24 cellular contexts compared by ENCODE assay signal in genomic region chr7:29858080-29858951, GRCh38. TPM values are rescaled to one million over a fixed set of nuclear protein-coding genes. Genes with fewer than 3 reads are reported as not detected.
DNase-seq lines count a peak whose midpoint lies in the region; ATAC-seq lines count a peak whose summit lies in the region.
"Had no signal": no experiment of that assay in that cellular context is flagged by ENCODE, and none has a peak within 500 bp of the region (broad histone marks: within the 10 kb centered on the region; RNA-seq: fewer than 3 reads in every experiment).

No MANE protein-coding gene starts in this region.

- no peaks in the 10 kb centered on the region for H3K36me3 ChIP-seq in H7 (replicated peaks; ENCODE audit: control insufficient read depth, insufficient read depth, low read length)
- H3K36me3 ChIP-seq: lower lobe of right lung, prostate gland, suprapubic skin, vagina had no signal

- H3K27ac ChIP-seq in angular gyrus (ENCODE audit: low read depth, low read length): peak overlapping the region; percentile 70
- H3K27ac ChIP-seq in temporal lobe (ENCODE audit: low read depth, low read length): peak overlapping the region; percentile 63
- H3K27ac ChIP-seq: lower lobe of right lung, prostate gland, SK-N-MC, suprapubic skin, vagina had no signal

- H3K4me3 ChIP-seq in H7 (ENCODE audit: insufficient read depth, low read depth, low read length): no peak overlapping the region
- H3K4me3 ChIP-seq: K562, lower lobe of right lung, prostate gland, SK-N-MC, suprapubic skin, vagina had no signal

- peak; percentile 2 for DNase-seq in MV-4-11 (lab: John Stamatoyannopoulos, UW)
- peak; percentile 90 for DNase-seq in myocyte (ENCODE audit: low read depth)
- no peak for DNase-seq in H7
- DNase-seq: activated CD4-positive, alpha-beta T cell treated with anti-CD3 and anti-CD28 coated beads, Interleukin-2, amount 10 ng/mL, durations not matched to agents 7 days and 5 days; activated CD8-positive, alpha-beta memory T cell treated with anti-CD3 and anti-CD28 coated beads, Interleukin-2, amount 10 ng/mL, durations not matched to agents 7 days and 5 days; activated naive CD4-positive, alpha-beta T cell treated with anti-CD3 and anti-CD28 coated beads for 36 hours; activated T-cell treated with anti-CD3 and anti-CD28 coated beads, Interleukin-2, amount 50 U/mL, for 72 hours; EL; lower lobe of right lung; NCI-H146; NCI-H524; RPMI8226; stimulated activated CD4-positive, alpha-beta T cell treated with anti-CD3 and anti-CD28 coated beads, Interleukin-2, amount 100 ng/mL, for 48 hours had no signal

- ATAC-seq in GM21737 (IDR thresholded peaks at IDR 0.05; ENCODE audit: unreplicated experiment): no peak
- no peak for ATAC-seq in GM18517 (IDR thresholded peaks at IDR 0.05; ENCODE audit: unreplicated experiment)
- ATAC-seq: activated CD8-positive, alpha-beta memory T cell treated with anti-CD3 and anti-CD28 coated beads, Interleukin-2, amount 10 ng/mL, durations not matched to agents 7 days and 5 days; activated T-cell treated with anti-CD3 and anti-CD28 coated beads, Interleukin-2, amount 50 U/mL, for 72 hours; K562; stimulated activated memory B cell treated with anti-CD40 and anti-IgM and Interleukin-4, amounts not matched to agents 10 μg/mL and 1 μg/mL and 100 μg/mL, for 72 hours had no signal

- H3K27me3 ChIP-seq in H7 (ENCODE audit: control insufficient read depth, insufficient read depth, low read length): no peaks in the 10 kb centered on the region
- H3K27me3 ChIP-seq: suprapubic skin, vagina had no signal

RNA-seq across cellular contexts. Expression of gene WIPF3, which starts 52.0 kb away (rescaled TPM):
- total RNA-seq in myocyte (1.5 and 2.5 TPM in 2 replicates), temporal lobe (6.6 TPM)
- 4.8 TPM for polyA plus RNA-seq in myocyte (2012)
- total RNA-seq in H7 (2014; rRNA removed; shearing (Covaris generic)): 1.4 and 2.5 TPM in 2 replicates
- total RNA-seq: activated CD4-positive, alpha-beta T cell treated with anti-CD3 and anti-CD28 coated beads, Interleukin-2, amount 10 ng/mL, durations not matched to agents 7 days and 5 days; activated CD8-positive, alpha-beta memory T cell treated with anti-CD3 and anti-CD28 coated beads, Interleukin-2, amount 10 ng/mL, durations not matched to agents 7 days and 5 days; activated naive CD4-positive, alpha-beta T cell treated with anti-CD3 and anti-CD28 coated beads for 36 hours; activated T-cell treated with anti-CD3 and anti-CD28 coated beads, Interleukin-2, amount 50 U/mL, for 72 hours; glomerular endothelial cell had no signal
